8 cellular contexts compared by ENCODE assay signal in the genomic region with DNA sequence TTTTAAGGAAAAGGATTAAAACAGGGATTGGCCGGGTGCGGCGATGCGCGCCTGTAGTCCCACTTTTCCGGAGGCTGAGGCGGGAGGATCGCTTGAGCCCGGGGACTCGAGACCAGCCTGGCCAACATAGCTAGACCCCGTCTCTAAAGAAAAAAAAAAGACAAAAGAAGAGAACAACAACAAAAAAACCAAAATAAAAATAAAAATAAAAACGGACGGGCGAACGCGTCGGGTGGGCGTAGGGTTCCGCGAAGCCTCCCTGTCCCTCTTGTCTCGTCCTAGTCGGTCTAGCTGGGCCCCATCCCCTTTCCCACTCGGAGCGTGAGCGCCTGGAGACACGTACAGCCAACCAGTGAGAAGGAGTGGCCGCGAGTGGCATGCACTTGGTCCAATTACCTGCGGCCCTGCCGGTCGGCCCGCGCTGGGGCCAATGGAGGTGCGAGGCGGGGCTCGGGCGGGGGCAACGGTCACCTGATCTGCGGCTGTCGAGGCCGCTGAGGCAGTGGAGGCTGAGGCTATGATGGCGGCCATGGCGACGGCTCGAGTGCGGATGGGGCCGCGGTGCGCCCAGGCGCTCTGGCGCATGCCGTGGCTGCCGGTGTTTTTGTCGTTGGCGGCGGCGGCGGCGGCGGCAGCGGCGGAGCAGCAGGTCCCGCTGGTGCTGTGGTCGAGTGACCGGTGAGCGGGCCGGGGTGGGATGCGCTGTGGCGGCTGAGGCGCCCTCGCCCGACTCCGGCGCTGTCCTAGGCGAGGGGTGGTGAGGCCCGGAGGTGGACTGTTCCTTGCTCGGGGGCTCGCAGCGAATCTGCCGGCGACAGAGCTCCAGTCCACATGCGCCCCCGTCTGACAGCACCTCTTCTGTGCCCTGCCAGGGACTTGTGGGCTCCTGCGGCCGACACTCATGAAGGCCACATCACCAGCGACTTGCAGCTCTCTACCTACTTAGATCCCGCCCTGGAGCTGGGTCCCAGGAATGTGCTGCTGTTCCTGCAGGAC. TPM values are rescaled to one million over a fixed set of nuclear protein-coding genes. Genes with fewer than 3 reads are reported as not detected.
DNase-seq lines count a peak whose midpoint lies in the region; ATAC-seq and TF ChIP-seq lines count a peak whose summit lies in the region.

A gene with protein sequence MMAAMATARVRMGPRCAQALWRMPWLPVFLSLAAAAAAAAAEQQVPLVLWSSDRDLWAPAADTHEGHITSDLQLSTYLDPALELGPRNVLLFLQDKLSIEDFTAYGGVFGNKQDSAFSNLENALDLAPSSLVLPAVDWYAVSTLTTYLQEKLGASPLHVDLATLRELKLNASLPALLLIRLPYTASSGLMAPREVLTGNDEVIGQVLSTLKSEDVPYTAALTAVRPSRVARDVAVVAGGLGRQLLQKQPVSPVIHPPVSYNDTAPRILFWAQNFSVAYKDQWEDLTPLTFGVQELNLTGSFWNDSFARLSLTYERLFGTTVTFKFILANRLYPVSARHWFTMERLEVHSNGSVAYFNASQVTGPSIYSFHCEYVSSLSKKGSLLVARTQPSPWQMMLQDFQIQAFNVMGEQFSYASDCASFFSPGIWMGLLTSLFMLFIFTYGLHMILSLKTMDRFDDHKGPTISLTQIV (plus strand): TSS at position 502 of the 996 bp plus-strand sequence. CDS start 16 bp downstream, at position 518.

- H3K4me1 ChIP-seq in ACC112 (ENCODE audit: control insufficient read depth, insufficient read depth, low read length, unreplicated experiment): no peaks in the 10 kb centered on the region
- H3K4me1 ChIP-seq in spleen: peaks cover 3 to 61% (median 26%) of the 10 kb centered on the region in 6 donors

- H3K27me3 Mint-ChIP-seq in WTC11 (ENCODE audit: low read depth): no peaks in the 10 kb centered on the region

- ATAC-seq in GM18868 (IDR thresholded peaks at IDR 0.05; ENCODE audit: unreplicated experiment) (peak; percentile 96), HG03108 (IDR thresholded peaks at IDR 0.05; ENCODE audit: unreplicated experiment) (peak; percentile 97), WTC11 (peak; percentile 97)

- H3K27me3 ChIP-seq in ACC112 (ENCODE audit: insufficient read depth, low read length): no peaks in the 10 kb centered on the region
- H3K27me3 ChIP-seq in spleen (replicated peaks in 1 of 7): no peaks in the 10 kb centered on the region

- H3K4me3 ChIP-seq in ACC112 (ENCODE audit: low read depth, low read length) (peak within 1 kb of the TSS; percentile 90), cardiac fibroblast (replicated peaks in 1 of 2; ENCODE audit: low read depth in 2 of 2, low read length in 2 of 2) (peak within 1 kb of the TSS; percentile 69 to 73), spleen (peak within 1 kb of the TSS; percentile 62 to 86 (median 63))

- CTCF ChIA-PET in WTC11 (lab: Charles Lee): interaction anchor here (2.6 kb wide), 1 partner anchor 55 kb away, joined by 10 read pairs; no protein-coding TSS in a partner anchor

- TF ChIP-seq CTCF in WTC11 (IDR thresholded peaks at IDR 0.05): no peak
- no peak for TF ChIP-seq CTCF in cardiac fibroblast (IDR thresholded peaks at IDR 0.05; ENCODE audit: low read depth, low read length)
- no peak for TF ChIP-seq CTCF in spleen (IDR thresholded peaks at IDR 0.05 in 8 of 11, conservative IDR thresholded peaks at IDR 0.05 in 3 of 11)

- DNase-seq in NCI-H2227 (lab: John Stamatoyannopoulos, UW; ENCODE audit: unreplicated experiment) (peak; percentile 95), WTC11 (ENCODE audit: low spot score) (peak; percentile 83), cardiac fibroblast (ENCODE audit: low read depth in 2 of 2) (peak; percentile 94 to 96), inferior parietal cortex (ENCODE audit: extremely low spot score) (peak; percentile 85), spleen (peak; percentile 94)

- H2AFZ ChIP-seq in ACC112 (ENCODE audit: low read length, unreplicated experiment): peak within 1 kb of the TSS; percentile 3

- H3K9me3 Mint-ChIP-seq in WTC11: no peaks in the 10 kb centered on the region

- POLR2A ChIA-PET in WTC11 (lab: Charles Lee): interaction anchor here (0.8 to 1.0 kb wide), 2 partner anchors 31 to 55 kb away, joined by 3 read pairs; no protein-coding TSS in a partner anchor

- H3K27ac ChIP-seq in ACC112 (ENCODE audit: low read depth, low read length) (no peak within 1 kb of the TSS), spleen (peak within 1 kb of the TSS; percentile 70 to 94 (median 90))

- no peaks in the 10 kb centered on the region for H3K36me3 ChIP-seq in ACC112 (ENCODE audit: insufficient read depth, low read length)
- H3K36me3 ChIP-seq in spleen: peaks cover 0 to 20% (median 12%) of the 10 kb centered on the region in 6 donors

- peak in 2 of 3 donors; percentile 26 to 51 for TF ChIP-seq POLR2A in spleen (IDR thresholded peaks at IDR 0.05)

- peaks cover 10% of the 10 kb centered on the region; the same call in 1 of the 2 replicates for H3K36me3 Mint-ChIP-seq in WTC11

- H3K4me1 Mint-ChIP-seq in WTC11: peaks cover 17% of the 10 kb centered on the region

- H3K4me3 Mint-ChIP-seq in WTC11: peak within 1 kb of the TSS; percentile 65

- no peak within 1 kb of the TSS for H3K27ac Mint-ChIP-seq in WTC11

- 7 to 56% (median 22%) methylated on average over 42 to 87 of the region's 87 CpGs for WGBS in spleen, 5 donors

- no peaks in the 10 kb centered on the region for H3K9me3 ChIP-seq in spleen

- H3K79me2 ChIP-seq in ACC112 (ENCODE audit: control insufficient read depth, insufficient read depth, low read length, unreplicated experiment): peaks cover 18% of the 10 kb centered on the region

- intact Hi-C loops in spleen (cut with DNase I; ENCODE audit: low total_unique reads): no loop called here

TF ChIP-seq in WTC11, 78 proteins besides CTCF, POLR2A, EP300 and RAD21 (continues in another document):
- TF ChIP-seq ZNF416 (CRISPR knock-in tag; IDR thresholded peaks at IDR 0.05) (no peak), TEAD4 (CRISPR knock-in tag; IDR thresholded peaks at IDR 0.05) (no peak), GRHL2 (CRISPR knock-in tag; IDR thresholded peaks at IDR 0.05; ENCODE audit: insufficient replicate concordance, severe bottlenecking) (no peak), SMAD3 (CRISPR knock-in tag; IDR thresholded peaks at IDR 0.05; ENCODE audit: borderline replicate concordance) (no peak), ZNF671 (CRISPR knock-in tag; IDR thresholded peaks at IDR 0.05) (no peak), ATF1 (CRISPR knock-in tag; IDR thresholded peaks at IDR 0.05) (no peak), SP1 (CRISPR knock-in tag; conservative IDR thresholded peaks at IDR 0.05) (peak; percentile 77), EMX1 (CRISPR knock-in tag; IDR thresholded peaks at IDR 0.05) (no peak), HMGA2 (CRISPR knock-in tag; IDR thresholded peaks at IDR 0.05) (no peak), GTF2I (CRISPR knock-in tag; conservative IDR thresholded peaks at IDR 0.05) (0 out of 2 replicates have a peak, but pooled peaks have one; percentile 45)
- TF ChIP-seq, protein P1, sequence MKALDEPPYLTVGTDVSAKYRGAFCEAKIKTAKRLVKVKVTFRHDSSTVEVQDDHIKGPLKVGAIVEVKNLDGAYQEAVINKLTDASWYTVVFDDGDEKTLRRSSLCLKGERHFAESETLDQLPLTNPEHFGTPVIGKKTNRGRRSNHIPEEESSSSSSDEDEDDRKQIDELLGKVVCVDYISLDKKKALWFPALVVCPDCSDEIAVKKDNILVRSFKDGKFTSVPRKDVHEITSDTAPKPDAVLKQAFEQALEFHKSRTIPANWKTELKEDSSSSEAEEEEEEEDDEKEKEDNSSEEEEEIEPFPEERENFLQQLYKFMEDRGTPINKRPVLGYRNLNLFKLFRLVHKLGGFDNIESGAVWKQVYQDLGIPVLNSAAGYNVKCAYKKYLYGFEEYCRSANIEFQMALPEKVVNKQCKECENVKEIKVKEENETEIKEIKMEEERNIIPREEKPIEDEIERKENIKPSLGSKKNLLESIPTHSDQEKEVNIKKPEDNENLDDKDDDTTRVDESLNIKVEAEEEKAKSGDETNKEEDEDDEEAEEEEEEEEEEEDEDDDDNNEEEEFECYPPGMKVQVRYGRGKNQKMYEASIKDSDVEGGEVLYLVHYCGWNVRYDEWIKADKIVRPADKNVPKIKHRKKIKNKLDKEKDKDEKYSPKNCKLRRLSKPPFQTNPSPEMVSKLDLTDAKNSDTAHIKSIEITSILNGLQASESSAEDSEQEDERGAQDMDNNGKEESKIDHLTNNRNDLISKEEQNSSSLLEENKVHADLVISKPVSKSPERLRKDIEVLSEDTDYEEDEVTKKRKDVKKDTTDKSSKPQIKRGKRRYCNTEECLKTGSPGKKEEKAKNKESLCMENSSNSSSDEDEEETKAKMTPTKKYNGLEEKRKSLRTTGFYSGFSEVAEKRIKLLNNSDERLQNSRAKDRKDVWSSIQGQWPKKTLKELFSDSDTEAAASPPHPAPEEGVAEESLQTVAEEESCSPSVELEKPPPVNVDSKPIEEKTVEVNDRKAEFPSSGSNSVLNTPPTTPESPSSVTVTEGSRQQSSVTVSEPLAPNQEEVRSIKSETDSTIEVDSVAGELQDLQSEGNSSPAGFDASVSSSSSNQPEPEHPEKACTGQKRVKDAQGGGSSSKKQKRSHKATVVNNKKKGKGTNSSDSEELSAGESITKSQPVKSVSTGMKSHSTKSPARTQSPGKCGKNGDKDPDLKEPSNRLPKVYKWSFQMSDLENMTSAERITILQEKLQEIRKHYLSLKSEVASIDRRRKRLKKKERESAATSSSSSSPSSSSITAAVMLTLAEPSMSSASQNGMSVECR (CRISPR knock-in tag; IDR thresholded peaks at IDR 0.05; ENCODE audit: borderline replicate concordance): peak; percentile 63; the same call in 1 of the 2 replicates
- TF ChIP-seq, protein P2, sequence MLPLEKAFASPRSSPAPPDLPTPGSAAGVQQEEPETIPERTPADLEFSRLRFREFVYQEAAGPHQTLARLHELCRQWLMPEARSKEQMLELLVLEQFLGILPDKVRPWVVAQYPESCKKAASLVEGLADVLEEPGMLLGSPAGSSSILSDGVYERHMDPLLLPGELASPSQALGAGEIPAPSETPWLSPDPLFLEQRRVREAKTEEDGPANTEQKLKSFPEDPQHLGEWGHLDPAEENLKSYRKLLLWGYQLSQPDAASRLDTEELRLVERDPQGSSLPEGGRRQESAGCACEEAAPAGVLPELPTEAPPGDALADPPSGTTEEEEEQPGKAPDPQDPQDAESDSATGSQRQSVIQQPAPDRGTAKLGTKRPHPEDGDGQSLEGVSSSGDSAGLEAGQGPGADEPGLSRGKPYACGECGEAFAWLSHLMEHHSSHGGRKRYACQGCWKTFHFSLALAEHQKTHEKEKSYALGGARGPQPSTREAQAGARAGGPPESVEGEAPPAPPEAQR (CRISPR knock-in tag; IDR thresholded peaks at IDR 0.05): no peak
- TF ChIP-seq, protein P3, sequence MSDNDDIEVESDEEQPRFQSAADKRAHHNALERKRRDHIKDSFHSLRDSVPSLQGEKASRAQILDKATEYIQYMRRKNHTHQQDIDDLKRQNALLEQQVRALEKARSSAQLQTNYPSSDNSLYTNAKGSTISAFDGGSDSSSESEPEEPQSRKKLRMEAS (CRISPR knock-in tag; IDR thresholded peaks at IDR 0.05): peak; percentile 58; the same call in 1 of the 2 replicates

RNA-seq across cellular contexts. Expression of the gene that starts here (rescaled TPM):
- total RNA-seq in WTC11 (2021): 43.9 to 46.0 TPM (median 44.8 TPM) in 3 replicates
- total RNA-seq in spleen: 100 to 1,000 TPM in 3 of 7 donors, 10 to 100 TPM in 4; 80.3 to 127 (median 99.9) TPM
- polyA plus RNA-seq in spleen: 10 to 100 TPM; 34.2 to 62.3 (median 44.1) TPM
